1 cellular context compared by ENCODE assay signal in the genomic region with DNA sequence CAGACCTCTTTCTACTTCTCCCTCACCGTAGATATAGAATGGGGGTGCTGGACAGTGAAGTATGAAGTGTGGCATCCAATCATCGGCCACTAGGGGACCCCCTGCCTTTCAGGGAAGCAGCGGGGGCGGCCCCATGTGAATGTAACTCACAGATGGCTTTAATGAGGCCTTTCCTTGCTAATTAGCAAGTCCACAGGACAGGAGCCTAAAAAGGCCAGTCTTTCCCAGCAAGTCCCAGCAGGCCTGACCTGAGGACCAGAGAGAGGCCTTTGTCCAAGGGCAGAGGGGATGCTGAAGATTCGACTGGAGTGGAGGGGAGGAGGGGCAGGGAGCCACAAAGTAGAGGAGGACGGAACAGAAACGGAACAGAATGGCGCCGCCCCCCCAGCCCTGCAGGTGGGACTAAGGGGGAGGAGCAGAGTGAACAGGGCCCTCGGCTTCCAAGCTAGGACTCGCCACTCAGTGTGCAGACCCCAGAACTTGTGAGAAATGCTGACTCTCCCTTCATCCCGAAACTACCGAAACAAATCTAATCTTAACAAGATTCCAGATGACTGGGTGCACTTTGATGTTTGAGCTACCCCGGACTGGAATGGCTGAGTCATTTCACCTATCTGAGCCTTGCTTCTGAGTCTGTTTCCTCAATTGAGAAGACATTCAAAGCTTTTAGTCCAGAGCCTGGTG.
A peak's percentile ranks its signal among the peaks of the same experiment; 100 is the strongest.
TF ChIP-seq lines count a peak whose summit lies in the region.

No MANE protein-coding gene starts in this region.

TF ChIP-seq in K562, 482 proteins besides CTCF, POLR2A, EP300 and RAD21 (continued from another document and continues in another):
- TF ChIP-seq POLR2AphosphoS2 (IDR thresholded peaks at IDR 0.05; ENCODE audit: low read length) (no peak), ZNF311 (CRISPR knock-in tag; IDR thresholded peaks at IDR 0.05) (no peak), E2F3 (CRISPR knock-in tag; IDR thresholded peaks at IDR 0.05) (no peak), EWSR1 (IDR thresholded peaks at IDR 0.05; ENCODE audit: borderline replicate concordance, low read depth, partially characterized antibody) (no peak), FOXM1 (IDR thresholded peaks at IDR 0.05; ENCODE audit: low read depth) (no peak), FOXM1 (CRISPR knock-in tag; IDR thresholded peaks at IDR 0.05; ENCODE audit: low read depth) (no peak), ZNF589 (CRISPR knock-in tag; IDR thresholded peaks at IDR 0.05; ENCODE audit: low read depth) (no peak), ZNF511 (CRISPR knock-in tag; IDR thresholded peaks at IDR 0.05) (no peak), CREB1 (IDR thresholded peaks at IDR 0.05) (no peak), CREB1 (CRISPR knock-in tag; IDR thresholded peaks at IDR 0.05) (no peak), ZNF583 (CRISPR knock-in tag; IDR thresholded peaks at IDR 0.05) (no peak), ZNF133 (CRISPR knock-in tag; IDR thresholded peaks at IDR 0.05) (no peak), ZNF586 (CRISPR knock-in tag; conservative IDR thresholded peaks at IDR 0.05) (no peak), ZNF212 (CRISPR knock-in tag; IDR thresholded peaks at IDR 0.05) (no peak), HDAC3 (IDR thresholded peaks at IDR 0.05; ENCODE audit: borderline replicate concordance, partially characterized antibody) (no peak), TCF7L2 (IDR thresholded peaks at IDR 0.05; ENCODE audit: low read depth, low read length) (peak; percentile 58; the same call in 1 of the 2 replicates), ZKSCAN1 (IDR thresholded peaks at IDR 0.05; ENCODE audit: low read depth, low read length) (no peak), CBX1 (IDR thresholded peaks at IDR 0.05; ENCODE audit: low read depth) (no peak), PTBP1 (IDR thresholded peaks at IDR 0.05; ENCODE audit: low read depth, low read length) (no peak), TSC22D4 (tag; IDR thresholded peaks at IDR 0.05) (no peak), SOX6 (IDR thresholded peaks at IDR 0.05) (0 out of 2 replicates have a peak, but pooled peaks have one; percentile 11), ZNF707 (CRISPR knock-in tag; conservative IDR thresholded peaks at IDR 0.05) (no peak), JUNB (CRISPR knock-in tag; conservative IDR thresholded peaks at IDR 0.05) (no peak), HDAC8 (tag; IDR thresholded peaks at IDR 0.05) (0 out of 2 replicates have a peak, but pooled peaks have one; percentile 49), MYNN (IDR thresholded peaks at IDR 0.05) (0 out of 2 replicates have a peak, but pooled peaks have one; percentile 22), MYNN (CRISPR knock-in tag; IDR thresholded peaks at IDR 0.05) (no peak), ZMIZ1 (IDR thresholded peaks at IDR 0.05; ENCODE audit: low read depth in 2 of 2, low read length in 2 of 2) (peak in 1 of 2 experiments; percentile 28; a peak in 1 of 4 replicates), ARID2 (IDR thresholded peaks at IDR 0.05) (no peak), ZC3H8 (IDR thresholded peaks at IDR 0.05) (no peak), SMC3 (conservative IDR thresholded peaks at IDR 0.05; ENCODE audit: insufficient read depth, low read depth, low read length) (no peak), U2AF1 (optimal IDR thresholded peaks at IDR 0.05; ENCODE audit: low read depth, low read length) (no peak), SNIP1 (IDR thresholded peaks at IDR 0.05; ENCODE audit: low read depth) (no peak), ARID4B (CRISPR knock-in tag; IDR thresholded peaks at IDR 0.05) (no peak), KDM1A (IDR thresholded peaks at IDR 0.05) (peak; percentile 65 to 73), TAF15 (IDR thresholded peaks at IDR 0.05; ENCODE audit: low read depth, low read length) (no peak), NONO (IDR thresholded peaks at IDR 0.05; ENCODE audit: low read depth in 2 of 2, low read length in 1 of 2) (no peak), SRSF9 (IDR thresholded peaks at IDR 0.05; ENCODE audit: borderline replicate concordance, low read depth, low read length) (no peak), ZNF778 (CRISPR knock-in tag; IDR thresholded peaks at IDR 0.05) (no peak), NFE2 (IDR thresholded peaks at IDR 0.05; ENCODE audit: low read depth) (peak; percentile 98), TEAD1 (CRISPR knock-in tag; IDR thresholded peaks at IDR 0.05) (no peak; a peak in 2 of 4 replicates), LARP7 (IDR thresholded peaks at IDR 0.05) (no peak), CBX8 (IDR thresholded peaks at IDR 0.05; ENCODE audit: borderline replicate concordance, extremely low read depth, low read depth, low read length, poor library complexity, severe bottlenecking) (no peak), ZNF347 (CRISPR knock-in tag; IDR thresholded peaks at IDR 0.05; ENCODE audit: low read depth) (no peak), MEF2A (IDR thresholded peaks at IDR 0.05; ENCODE audit: control insufficient read depth, low read depth, low read length) (no peak), FOXA3 (CRISPR knock-in tag; conservative IDR thresholded peaks at IDR 0.05 in 1 of 2, IDR thresholded peaks at IDR 0.05 in 1 of 2) (no peak), HOXB6 (CRISPR knock-in tag; IDR thresholded peaks at IDR 0.05; ENCODE audit: borderline replicate concordance) (no peak), ELF2 (CRISPR knock-in tag; IDR thresholded peaks at IDR 0.05) (no peak), ZBED1 (IDR thresholded peaks at IDR 0.05) (no peak), MAFK (IDR thresholded peaks at IDR 0.05; ENCODE audit: low read length) (peak; percentile 89), ZBTB9 (CRISPR knock-in tag; IDR thresholded peaks at IDR 0.05) (no peak), EGR1 (conservative IDR thresholded peaks at IDR 0.05) (peak; percentile 95)
- TF ChIP-seq, protein P1, sequence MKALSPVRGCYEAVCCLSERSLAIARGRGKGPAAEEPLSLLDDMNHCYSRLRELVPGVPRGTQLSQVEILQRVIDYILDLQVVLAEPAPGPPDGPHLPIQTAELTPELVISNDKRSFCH (CRISPR knock-in tag; IDR thresholded peaks at IDR 0.05) = no peak
- TF ChIP-seq, protein P1 (tag; IDR thresholded peaks at IDR 0.05) = peak; percentile 68; the same call in 1 of the 2 replicates
- TF ChIP-seq, protein P2, sequence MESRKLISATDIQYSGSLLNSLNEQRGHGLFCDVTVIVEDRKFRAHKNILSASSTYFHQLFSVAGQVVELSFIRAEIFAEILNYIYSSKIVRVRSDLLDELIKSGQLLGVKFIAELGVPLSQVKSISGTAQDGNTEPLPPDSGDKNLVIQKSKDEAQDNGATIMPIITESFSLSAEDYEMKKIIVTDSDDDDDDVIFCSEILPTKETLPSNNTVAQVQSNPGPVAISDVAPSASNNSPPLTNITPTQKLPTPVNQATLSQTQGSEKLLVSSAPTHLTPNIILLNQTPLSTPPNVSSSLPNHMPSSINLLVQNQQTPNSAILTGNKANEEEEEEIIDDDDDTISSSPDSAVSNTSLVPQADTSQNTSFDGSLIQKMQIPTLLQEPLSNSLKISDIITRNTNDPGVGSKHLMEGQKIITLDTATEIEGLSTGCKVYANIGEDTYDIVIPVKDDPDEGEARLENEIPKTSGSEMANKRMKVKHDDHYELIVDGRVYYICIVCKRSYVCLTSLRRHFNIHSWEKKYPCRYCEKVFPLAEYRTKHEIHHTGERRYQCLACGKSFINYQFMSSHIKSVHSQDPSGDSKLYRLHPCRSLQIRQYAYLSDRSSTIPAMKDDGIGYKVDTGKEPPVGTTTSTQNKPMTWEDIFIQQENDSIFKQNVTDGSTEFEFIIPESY (CRISPR knock-in tag; IDR thresholded peaks at IDR 0.05) = peak; percentile 44; the same call in 1 of the 2 replicates
- TF ChIP-seq, protein P3, sequence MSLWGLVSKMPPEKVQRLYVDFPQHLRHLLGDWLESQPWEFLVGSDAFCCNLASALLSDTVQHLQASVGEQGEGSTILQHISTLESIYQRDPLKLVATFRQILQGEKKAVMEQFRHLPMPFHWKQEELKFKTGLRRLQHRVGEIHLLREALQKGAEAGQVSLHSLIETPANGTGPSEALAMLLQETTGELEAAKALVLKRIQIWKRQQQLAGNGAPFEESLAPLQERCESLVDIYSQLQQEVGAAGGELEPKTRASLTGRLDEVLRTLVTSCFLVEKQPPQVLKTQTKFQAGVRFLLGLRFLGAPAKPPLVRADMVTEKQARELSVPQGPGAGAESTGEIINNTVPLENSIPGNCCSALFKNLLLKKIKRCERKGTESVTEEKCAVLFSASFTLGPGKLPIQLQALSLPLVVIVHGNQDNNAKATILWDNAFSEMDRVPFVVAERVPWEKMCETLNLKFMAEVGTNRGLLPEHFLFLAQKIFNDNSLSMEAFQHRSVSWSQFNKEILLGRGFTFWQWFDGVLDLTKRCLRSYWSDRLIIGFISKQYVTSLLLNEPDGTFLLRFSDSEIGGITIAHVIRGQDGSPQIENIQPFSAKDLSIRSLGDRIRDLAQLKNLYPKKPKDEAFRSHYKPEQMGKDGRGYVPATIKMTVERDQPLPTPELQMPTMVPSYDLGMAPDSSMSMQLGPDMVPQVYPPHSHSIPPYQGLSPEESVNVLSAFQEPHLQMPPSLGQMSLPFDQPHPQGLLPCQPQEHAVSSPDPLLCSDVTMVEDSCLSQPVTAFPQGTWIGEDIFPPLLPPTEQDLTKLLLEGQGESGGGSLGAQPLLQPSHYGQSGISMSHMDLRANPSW (CRISPR knock-in tag; IDR thresholded peaks at IDR 0.05) = no peak
- TF ChIP-seq, protein P4, sequence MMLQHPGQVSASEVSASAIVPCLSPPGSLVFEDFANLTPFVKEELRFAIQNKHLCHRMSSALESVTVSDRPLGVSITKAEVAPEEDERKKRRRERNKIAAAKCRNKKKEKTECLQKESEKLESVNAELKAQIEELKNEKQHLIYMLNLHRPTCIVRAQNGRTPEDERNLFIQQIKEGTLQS (IDR thresholded peaks at IDR 0.05) = peak; percentile 82
- TF ChIP-seq, protein P4 (CRISPR knock-in tag; conservative IDR thresholded peaks at IDR 0.05) = 0 out of 2 replicates have a peak, but pooled peaks have one; percentile 50
